ENCODE assay signal across 1 cellular context in the genomic region with DNA sequence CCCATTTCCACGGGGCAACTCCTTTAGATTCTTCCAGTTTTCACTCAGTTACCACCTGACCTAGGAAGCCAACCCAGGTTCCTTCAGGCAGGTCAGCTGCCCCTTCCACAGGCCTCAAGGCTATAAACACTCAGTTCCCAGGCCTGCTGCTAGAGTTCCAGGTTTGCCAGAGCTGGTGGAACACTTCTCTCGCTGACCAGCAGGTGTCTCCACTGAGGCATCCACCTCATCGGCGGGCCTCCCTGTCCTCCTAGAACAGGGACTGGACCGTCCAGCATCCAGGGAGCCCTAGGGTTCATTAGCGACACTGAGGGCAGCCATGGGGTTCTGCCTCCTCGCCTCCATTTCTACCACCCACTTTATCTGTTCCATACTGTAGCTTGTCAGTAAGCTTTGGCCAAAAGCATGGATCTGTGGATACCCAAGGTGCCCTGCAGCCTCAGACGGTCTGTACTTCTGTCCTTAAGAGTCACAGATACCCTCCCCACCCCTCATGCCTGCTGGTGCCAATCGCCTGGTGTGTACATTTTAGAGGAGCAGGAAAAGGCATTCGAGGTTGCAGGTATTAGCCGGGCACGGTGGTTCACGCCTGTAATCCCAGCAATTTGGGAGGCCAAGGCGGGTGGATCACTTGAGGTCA.
A peak's percentile ranks its signal among the peaks of the same experiment; 100 is the strongest.
TF ChIP-seq lines count a peak whose summit lies in the region.

No MANE protein-coding gene starts in this region.

TF ChIP-seq in neural cell, 6 proteins besides CTCF, POLR2A, EP300 and RAD21 (continued from another document):
- TF ChIP-seq, protein P1, sequence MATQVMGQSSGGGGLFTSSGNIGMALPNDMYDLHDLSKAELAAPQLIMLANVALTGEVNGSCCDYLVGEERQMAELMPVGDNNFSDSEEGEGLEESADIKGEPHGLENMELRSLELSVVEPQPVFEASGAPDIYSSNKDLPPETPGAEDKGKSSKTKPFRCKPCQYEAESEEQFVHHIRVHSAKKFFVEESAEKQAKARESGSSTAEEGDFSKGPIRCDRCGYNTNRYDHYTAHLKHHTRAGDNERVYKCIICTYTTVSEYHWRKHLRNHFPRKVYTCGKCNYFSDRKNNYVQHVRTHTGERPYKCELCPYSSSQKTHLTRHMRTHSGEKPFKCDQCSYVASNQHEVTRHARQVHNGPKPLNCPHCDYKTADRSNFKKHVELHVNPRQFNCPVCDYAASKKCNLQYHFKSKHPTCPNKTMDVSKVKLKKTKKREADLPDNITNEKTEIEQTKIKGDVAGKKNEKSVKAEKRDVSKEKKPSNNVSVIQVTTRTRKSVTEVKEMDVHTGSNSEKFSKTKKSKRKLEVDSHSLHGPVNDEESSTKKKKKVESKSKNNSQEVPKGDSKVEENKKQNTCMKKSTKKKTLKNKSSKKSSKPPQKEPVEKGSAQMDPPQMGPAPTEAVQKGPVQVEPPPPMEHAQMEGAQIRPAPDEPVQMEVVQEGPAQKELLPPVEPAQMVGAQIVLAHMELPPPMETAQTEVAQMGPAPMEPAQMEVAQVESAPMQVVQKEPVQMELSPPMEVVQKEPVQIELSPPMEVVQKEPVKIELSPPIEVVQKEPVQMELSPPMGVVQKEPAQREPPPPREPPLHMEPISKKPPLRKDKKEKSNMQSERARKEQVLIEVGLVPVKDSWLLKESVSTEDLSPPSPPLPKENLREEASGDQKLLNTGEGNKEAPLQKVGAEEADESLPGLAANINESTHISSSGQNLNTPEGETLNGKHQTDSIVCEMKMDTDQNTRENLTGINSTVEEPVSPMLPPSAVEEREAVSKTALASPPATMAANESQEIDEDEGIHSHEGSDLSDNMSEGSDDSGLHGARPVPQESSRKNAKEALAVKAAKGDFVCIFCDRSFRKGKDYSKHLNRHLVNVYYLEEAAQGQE (IDR thresholded peaks at IDR 0.05; ENCODE audit: borderline replicate concordance), result no peak
- peak; percentile 75 for TF ChIP-seq SMC3 (conservative IDR thresholded peaks at IDR 0.05; ENCODE audit: poor library complexity)
- no peak for TF ChIP-seq POLR2AphosphoS5 (IDR thresholded peaks at IDR 0.05)
- TF ChIP-seq MXI1 (conservative IDR thresholded peaks at IDR 0.05; ENCODE audit: poor library complexity, severe bottlenecking), result peak; percentile 11
